ENCODE assay signal across 1 cellular context in genomic region chr19:8005534-8006256, GRCh38.
TF ChIP-seq lines count a peak whose summit lies in the region.

TSS of gene ELAVL1 (minus strand) at chr19:8005641. CDS start at chr19:7991815, 13,826 bp downstream.

TF ChIP-seq in K562, 482 proteins besides CTCF, POLR2A, EP300 and RAD21 (continued from another document and continues in another):
- TF ChIP-seq CGGBP1 (CRISPR knock-in tag; IDR thresholded peaks at IDR 0.05), result no peak
- no peak for TF ChIP-seq NFE2 (IDR thresholded peaks at IDR 0.05; ENCODE audit: low read depth)
- peak in 1 of 2 experiments; percentile 25 for TF ChIP-seq AFF1 (IDR thresholded peaks at IDR 0.05; ENCODE audit: low read depth in 1 of 2, partially characterized antibody in 2 of 2)
- peak; percentile 56 for TF ChIP-seq NELFE (IDR thresholded peaks at IDR 0.05; ENCODE audit: insufficient read depth, insufficient read length)
- TF ChIP-seq E2F1 (CRISPR knock-in tag; IDR thresholded peaks at IDR 0.05), result no peak
- TF ChIP-seq ZNF318 (IDR thresholded peaks at IDR 0.05; ENCODE audit: borderline replicate concordance in 1 of 2, low read depth in 1 of 2), result no peak
- TF ChIP-seq SMARCB1 (IDR thresholded peaks at IDR 0.05; ENCODE audit: insufficient read length, low read depth), result no peak
- TF ChIP-seq BRF1 (IDR thresholded peaks at IDR 0.05; ENCODE audit: borderline replicate concordance, extremely low read depth, insufficient read length), result no peak
- TF ChIP-seq ELK1 (CRISPR knock-in tag; IDR thresholded peaks at IDR 0.05), result no peak
- TF ChIP-seq SIN3A (IDR thresholded peaks at IDR 0.05; ENCODE audit: borderline replicate concordance in 2 of 2, control insufficient read depth in 1 of 2, low read depth in 2 of 2, low read length in 2 of 2), result peak; percentile 38 to 56; a peak in 1 of 4 replicates
- TF ChIP-seq ETV5 (CRISPR knock-in tag; IDR thresholded peaks at IDR 0.05; ENCODE audit: low read depth), result peak; percentile 33; the same call in 1 of the 2 replicates
- TF ChIP-seq GATAD2B (IDR thresholded peaks at IDR 0.05; ENCODE audit: borderline replicate concordance), result no peak; the same call in none of the 2 replicates
- no peak for TF ChIP-seq HES1 (IDR thresholded peaks at IDR 0.05; ENCODE audit: low read depth)
- TF ChIP-seq NR2F6 (CRISPR knock-in tag; IDR thresholded peaks at IDR 0.05), result peak; percentile 73; the same call in 1 of the 2 replicates
- no peak for TF ChIP-seq ARID1B (IDR thresholded peaks at IDR 0.05)
- TF ChIP-seq E2F5 (CRISPR knock-in tag; IDR thresholded peaks at IDR 0.05), result no peak
- no peak for TF ChIP-seq MEF2A (IDR thresholded peaks at IDR 0.05; ENCODE audit: control insufficient read depth, low read depth, low read length)
- no peak for TF ChIP-seq TRIM28 (IDR thresholded peaks at IDR 0.05)
- TF ChIP-seq POLR3G (IDR thresholded peaks at IDR 0.05; ENCODE audit: extremely low read depth, insufficient read length, insufficient replicate concordance), result no peak
- no peak for TF ChIP-seq HNRNPUL1 (IDR thresholded peaks at IDR 0.05; ENCODE audit: low read length)
- TF ChIP-seq ZNF507 (tag; conservative IDR thresholded peaks at IDR 0.05), result no peak
- TF ChIP-seq DNMT1 (IDR thresholded peaks at IDR 0.05), result no peak
- TF ChIP-seq ZNF398 (CRISPR knock-in tag; IDR thresholded peaks at IDR 0.05), result no peak
- peak; percentile 71 for TF ChIP-seq ETV1 (tag; conservative IDR thresholded peaks at IDR 0.05; ENCODE audit: low read depth)
- 0 out of 2 replicates have a peak, but pooled peaks have one; percentile 78 for TF ChIP-seq ESRRA (IDR thresholded peaks at IDR 0.05; ENCODE audit: borderline replicate concordance, low read depth)
- no peak for TF ChIP-seq BCLAF1 (IDR thresholded peaks at IDR 0.05; ENCODE audit: borderline replicate concordance in 1 of 2, control insufficient read depth in 1 of 2, low read depth in 2 of 2, low read length in 1 of 2)
- TF ChIP-seq ZNF197 (CRISPR knock-in tag; IDR thresholded peaks at IDR 0.05; ENCODE audit: low read depth), result no peak
- no peak for TF ChIP-seq MED1 (CRISPR knock-in tag; IDR thresholded peaks at IDR 0.05; ENCODE audit: borderline replicate concordance)
- TF ChIP-seq THRA (IDR thresholded peaks at IDR 0.05), result no peak
- TF ChIP-seq BRD4 (IDR thresholded peaks at IDR 0.05), result no peak
- TF ChIP-seq GATA2 (CRISPR knock-in tag; IDR thresholded peaks at IDR 0.05), result no peak
- no peak for TF ChIP-seq KLF6 (CRISPR knock-in tag; IDR thresholded peaks at IDR 0.05; ENCODE audit: borderline replicate concordance)
